8 cellular contexts compared by ENCODE assay signal in genomic region chr12:120534703-120535655, GRCh38. TPM values are rescaled to one million over a fixed set of nuclear protein-coding genes. Genes with fewer than 3 reads are reported as not detected.
DNase-seq lines count a peak whose midpoint lies in the region; ATAC-seq and TF ChIP-seq lines count a peak whose summit lies in the region.

No MANE protein-coding gene starts in this region.

- peak overlapping the region; percentile 82 for H3K27ac Mint-ChIP-seq in glutamatergic neuron (ENCODE audit: unreplicated experiment)

- H3K27me3 Mint-ChIP-seq in glutamatergic neuron (ENCODE audit: unreplicated experiment), result peaks cover 6% of the 10 kb centered on the region

- peak; percentile 40 for ATAC-seq in GM19035 (IDR thresholded peaks at IDR 0.05; ENCODE audit: unreplicated experiment)
- peak; percentile 31 for ATAC-seq in HG03442 (IDR thresholded peaks at IDR 0.05; ENCODE audit: unreplicated experiment)

- peaks cover 2% of the 10 kb centered on the region for H3K9me3 Mint-ChIP-seq in glutamatergic neuron (ENCODE audit: unreplicated experiment)

- H3K4me3 Mint-ChIP-seq in glutamatergic neuron (ENCODE audit: unreplicated experiment), result peak overlapping the region; percentile 93

- no peak for TF ChIP-seq CTCF in glutamatergic neuron (IDR thresholded peaks at IDR 0.05; ENCODE audit: partially characterized antibody, unreplicated experiment)

- peaks cover 27% of the 10 kb centered on the region for H3K4me1 Mint-ChIP-seq in glutamatergic neuron (ENCODE audit: low read depth, unreplicated experiment)

- no peaks in the 10 kb centered on the region for H3K36me3 Mint-ChIP-seq in glutamatergic neuron (ENCODE audit: unreplicated experiment)

- DNase-seq in AML-193 (lab: John Stamatoyannopoulos, UW) (peak; percentile 27 to 42), RPMI8226 (peak; percentile 67), glutamatergic neuron (peak; percentile 74), posterior cingulate gyrus (peak in 8 of 10 donors; percentile 20 to 88 (median 26)), NCI-H1694 treated with DMSO at 0.1 percent for 48 hours (lab: John Stamatoyannopoulos, UW) (no peak)
- DNase-seq in activated gamma-delta T cell treated with anti-CD3 and anti-CD28 coated beads, Interleukin-2, amount 50 U/mL, for 16 hours (ENCODE audit: low read depth), result peak; percentile 21

- intact Hi-C loops in posterior cingulate gyrus (cut with DNase I), result loop anchor here (10.0 kb wide), 1 partner anchor 60 kb away; no protein-coding TSS in a partner anchor

RNA-seq across cellular contexts. Expression of gene RNF10, which starts 0.8 kb away (rescaled TPM):
- 188 TPM for total RNA-seq in glutamatergic neuron (ENCODE audit: unreplicated experiment)

RNA-seq across cellular contexts. Expression of gene COQ5, which starts 6.0 kb away (rescaled TPM):
- 32.0 TPM for total RNA-seq in glutamatergic neuron (ENCODE audit: unreplicated experiment)

RNA-seq across cellular contexts. Expression of gene DYNLL1, which starts 39.1 kb away (rescaled TPM):
- total RNA-seq in glutamatergic neuron (ENCODE audit: unreplicated experiment), result 403 TPM

RNA-seq across cellular contexts. Expression of gene POP5, which starts 46.2 kb away (rescaled TPM):
- total RNA-seq in glutamatergic neuron (ENCODE audit: unreplicated experiment), result 29.2 TPM
